8 cellular contexts compared by ENCODE assay signal in the genomic region with DNA sequence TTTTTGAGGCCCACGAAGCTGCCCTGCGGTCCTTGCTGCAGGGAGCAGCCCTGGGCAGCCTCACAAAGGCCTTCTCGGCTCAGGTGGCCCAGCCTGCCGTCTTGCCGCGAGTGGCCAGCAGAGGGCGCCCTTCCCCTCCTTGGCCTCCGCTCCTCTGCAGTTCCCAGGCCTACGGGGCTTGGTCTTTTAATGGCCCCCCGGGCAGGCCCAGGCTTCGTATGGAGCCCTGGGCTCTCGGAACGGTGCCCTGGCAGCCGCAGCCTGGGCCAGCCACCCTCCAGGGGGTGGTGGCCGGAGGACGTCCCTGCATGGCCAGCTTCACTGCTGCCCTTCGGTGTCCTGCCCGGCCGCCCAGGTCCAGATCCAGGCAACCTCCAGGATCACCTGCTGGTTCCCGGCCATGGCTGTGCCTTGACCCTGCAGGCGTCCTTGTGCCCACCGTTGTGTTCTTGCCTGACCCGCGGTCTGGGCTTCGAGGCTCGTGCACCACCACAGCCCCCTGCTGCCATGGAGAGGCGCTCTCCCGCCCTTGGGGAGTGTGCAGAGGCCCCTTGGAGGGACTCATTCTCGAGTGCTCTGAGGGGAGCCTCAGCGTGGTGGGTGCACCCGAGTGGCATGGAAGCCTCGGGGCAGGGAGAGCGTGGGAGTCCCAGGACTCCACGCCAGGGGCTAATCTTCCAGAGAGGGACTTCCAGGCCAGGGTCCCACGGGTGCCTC. TPM values are rescaled to one million over a fixed set of nuclear protein-coding genes. Genes with fewer than 3 reads are reported as not detected.
A peak's percentile ranks its signal among the peaks of the same experiment; 100 is the strongest.
DNase-seq lines count a peak whose midpoint lies in the region; ATAC-seq lines count a peak whose summit lies in the region.

No MANE protein-coding gene starts in this region.

- H2BK120ac ChIP-seq in mesenchymal stem cell (ENCODE audit: low read depth, low read length): no peak overlapping the region

- no peak overlapping the region for H2AFZ ChIP-seq in mesenchymal stem cell (ENCODE audit: low read depth, low read length)

- H2AK5ac ChIP-seq in mesenchymal stem cell (ENCODE audit: low read length, severe bottlenecking): no peak overlapping the region

- H2BK15ac ChIP-seq in mesenchymal stem cell (ENCODE audit: low read depth, poor library complexity, severe bottlenecking): no peak overlapping the region

- no peak overlapping the region for H3K4me3 ChIP-seq in mesenchymal stem cell (ENCODE audit: insufficient read depth in 1 of 2, low read depth in 1 of 2, low read length in 2 of 2)

- H3K79me1 ChIP-seq in mesenchymal stem cell (replicated peaks; ENCODE audit: low read length, poor library complexity, severe bottlenecking): no peaks in the 10 kb centered on the region

- H3K4me1 ChIP-seq in mesenchymal stem cell (ENCODE audit: control insufficient read depth, insufficient read depth, low read depth, low read length): peaks cover 3% of the 10 kb centered on the region

- no peak overlapping the region for H3K18ac ChIP-seq in mesenchymal stem cell (ENCODE audit: low read depth in 1 of 2, low read length in 2 of 2)

- H4K91ac ChIP-seq in mesenchymal stem cell (ENCODE audit: low read length): no peak overlapping the region

- H3K27ac ChIP-seq in mesenchymal stem cell (ENCODE audit: low read length, poor library complexity, severe bottlenecking): no peak overlapping the region

- no peak overlapping the region for H3K9ac ChIP-seq in mesenchymal stem cell (ENCODE audit: low read length)

- peak; percentile 86 for DNase-seq in DMS 273 (lab: John Stamatoyannopoulos, UW; ENCODE audit: unreplicated experiment)
- no peak for DNase-seq in DMS 273 treated with DMSO at 0.1 percent for 48 hours (lab: John Stamatoyannopoulos, UW)
- DNase-seq in NCI-H2171 treated with DMSO at 0.1 percent for 48 hours (lab: John Stamatoyannopoulos, UW): peak; percentile 36
- DNase-seq in activated CD4-positive, alpha-beta T cell treated with anti-CD3 and anti-CD28 coated beads, Interleukin-2, amount 50 U/mL, for 4 hours: peak; percentile 63 to 72
- peak; percentile 75 for DNase-seq in dermis blood vessel endothelial cell
- peak; percentile 28 for DNase-seq in mesenchymal stem cell
- DNase-seq in stimulated activated CD8-positive, alpha-beta memory T cell treated with anti-CD3 and anti-CD28 coated beads, Interleukin-4, amount 100 ng/mL, for 4 hours (ENCODE audit: low read depth in 2 of 2, low spot score in 1 of 2): peak; percentile 12 to 61

- peaks cover 0 to 26% of the 10 kb centered on the region in 2 experiments for H3K27me3 ChIP-seq in mesenchymal stem cell (ENCODE audit: control insufficient read depth in 1 of 2, insufficient read depth in 1 of 2, low read length in 2 of 2)

- no peaks in the 10 kb centered on the region for H3K9me3 ChIP-seq in mesenchymal stem cell (ENCODE audit: control insufficient read depth, low read length)

- no peak overlapping the region for H2BK5ac ChIP-seq in mesenchymal stem cell (ENCODE audit: low read depth, low read length, poor library complexity, severe bottlenecking)

- H2BK12ac ChIP-seq in mesenchymal stem cell (ENCODE audit: low read length in 2 of 2): no peak overlapping the region

- no peak overlapping the region for H3K4ac ChIP-seq in mesenchymal stem cell (ENCODE audit: low read depth in 1 of 2, low read length in 2 of 2)

- no peak for ATAC-seq in GM18502 (IDR thresholded peaks at IDR 0.05; ENCODE audit: poor library complexity, unreplicated experiment)

- 51% methylated on average over 34 of the region's 35 CpGs for WGBS in mesenchymal stem cell

- H3K36me3 ChIP-seq in mesenchymal stem cell (ENCODE audit: control insufficient read depth in 1 of 2, insufficient read depth in 2 of 2, low read depth in 1 of 2, low read length in 2 of 2): no peaks in the 10 kb centered on the region

- no peak overlapping the region for H3K4me2 ChIP-seq in mesenchymal stem cell (ENCODE audit: low read length, poor library complexity, severe bottlenecking)

- H3K23ac ChIP-seq in mesenchymal stem cell (ENCODE audit: low read length in 2 of 2): no peak overlapping the region

- no peak overlapping the region for H4K8ac ChIP-seq in mesenchymal stem cell (ENCODE audit: low read length)

- H3K14ac ChIP-seq in mesenchymal stem cell (ENCODE audit: low read length in 2 of 2): no peak overlapping the region

RNA-seq across cellular contexts. Expression of a gene that starts 9.4 kb away (rescaled TPM):
- total RNA-seq in dermis blood vessel endothelial cell: under 0.01 TPM in 1 of 2 replicates, not detected in the other
- polyA plus RNA-seq in mesenchymal stem cell (2013, experiment 1 of 2): not detected
- not detected for polyA plus RNA-seq in mesenchymal stem cell (2013, experiment 2 of 2)

RNA-seq across cellular contexts. Expression of a gene that starts 43.5 kb away (rescaled TPM):
- total RNA-seq in dermis blood vessel endothelial cell: 23.8 and 31.8 TPM in 2 replicates
- 1.7 TPM for polyA plus RNA-seq in mesenchymal stem cell (2013, experiment 1 of 2)
- polyA plus RNA-seq in mesenchymal stem cell (2013, experiment 2 of 2): 1.7 TPM
